24 cellular contexts compared by ENCODE assay signal in genomic region chr1:223199094-223199647, GRCh38. TPM values are rescaled to one million over a fixed set of nuclear protein-coding genes. Genes with fewer than 3 reads are reported as not detected.
DNase-seq lines count a peak whose midpoint lies in the region; ATAC-seq, FAIRE-seq and TF ChIP-seq lines count a peak whose summit lies in the region.
"Had no signal": no experiment of that assay in that cellular context is flagged by ENCODE, and none has a peak within 500 bp of the region (broad histone marks: within the 10 kb centered on the region; RNA-seq: fewer than 3 reads in every experiment).

No MANE protein-coding gene starts in this region.

- peaks cover 5% of the 10 kb centered on the region for H3K4me1 ChIP-seq in keratinocyte (ENCODE audit: control insufficient read depth, extremely low read depth, insufficient read depth, low read length)
- no peaks in the 10 kb centered on the region for H3K4me1 ChIP-seq in right cardiac atrium (ENCODE audit: control insufficient read depth, insufficient read depth, low read length)
- no peaks in the 10 kb centered on the region for H3K4me1 ChIP-seq in CD8-positive, alpha-beta memory T cell (ENCODE audit: insufficient read depth, low read length)

- no peaks in the 10 kb centered on the region for H4K20me1 ChIP-seq in keratinocyte (ENCODE audit: control insufficient read depth, extremely low read depth, insufficient read depth, low read length)

- no peaks in the 10 kb centered on the region for H3K9me1 ChIP-seq in keratinocyte (ENCODE audit: control insufficient read depth, extremely low read depth, insufficient read depth, low read length)

- peaks cover 60% of the 10 kb centered on the region for H3K4me1 Mint-ChIP-seq in stimulated activated naive CD8-positive, alpha-beta T cell treated with anti-CD3 and anti-CD28 coated beads, Interleukin-15, amount 100 ng/mL, for 72 hours
- H3K4me1 Mint-ChIP-seq in CD8-positive, alpha-beta memory T cell = no peaks in the 10 kb centered on the region

- POLR2A ChIA-PET in CD8-positive, alpha-beta memory T cell (lab: Charles Lee) = no interaction called here

- peak overlapping the region; percentile 83 to 87 for H3K27ac Mint-ChIP-seq in stimulated activated naive CD8-positive, alpha-beta T cell treated with anti-CD3 and anti-CD28 coated beads, Interleukin-15, amount 100 ng/mL, for 72 hours
- no peak overlapping the region for H3K27ac Mint-ChIP-seq in CD8-positive, alpha-beta memory T cell
- H3K27ac Mint-ChIP-seq: activated CD8-positive, alpha-beta T cell treated with anti-CD3 and anti-CD28 coated beads for 36 hours; activated T-cell treated with anti-CD3 and anti-CD28 coated beads, Interleukin-2, amount 50 U/mL, for 24 hours had no signal

- TF ChIP-seq CTCF in keratinocyte (optimal IDR thresholded peaks at IDR 0.05 in 1 of 3, IDR thresholded peaks at IDR 0.05 in 1 of 3, conservative IDR thresholded peaks at IDR 0.05 in 1 of 3; ENCODE audit: extremely low read depth in 1 of 3, insufficient read depth in 2 of 3, low read length in 3 of 3) = no peak

- no peaks in the 10 kb centered on the region for H3K9me3 Mint-ChIP-seq in stimulated activated naive CD8-positive, alpha-beta T cell treated with anti-CD3 and anti-CD28 coated beads, Interleukin-15, amount 100 ng/mL, for 72 hours
- H3K9me3 Mint-ChIP-seq in CD8-positive, alpha-beta memory T cell = no peaks in the 10 kb centered on the region
- H3K9me3 Mint-ChIP-seq: activated CD8-positive, alpha-beta T cell treated with anti-CD3 and anti-CD28 coated beads for 36 hours; activated T-cell treated with anti-CD3 and anti-CD28 coated beads, Interleukin-2, amount 50 U/mL, for 24 hours had no signal

- H3K27me3 Mint-ChIP-seq in stimulated activated naive CD8-positive, alpha-beta T cell treated with anti-CD3 and anti-CD28 coated beads, Interleukin-15, amount 100 ng/mL, for 72 hours = no peaks in the 10 kb centered on the region
- H3K27me3 Mint-ChIP-seq in CD8-positive, alpha-beta memory T cell = peaks cover 11 to 14% of the 10 kb centered on the region in 2 donors
- H3K27me3 Mint-ChIP-seq: activated CD8-positive, alpha-beta T cell treated with anti-CD3 and anti-CD28 coated beads for 36 hours had no signal

- no peak overlapping the region for H3K4me3 Mint-ChIP-seq in stimulated activated naive CD8-positive, alpha-beta T cell treated with anti-CD3 and anti-CD28 coated beads, Interleukin-15, amount 100 ng/mL, for 72 hours
- H3K4me3 Mint-ChIP-seq in CD8-positive, alpha-beta memory T cell = no peak overlapping the region
- H3K4me3 Mint-ChIP-seq: activated CD8-positive, alpha-beta T cell treated with anti-CD3 and anti-CD28 coated beads for 36 hours; activated T-cell treated with anti-CD3 and anti-CD28 coated beads, Interleukin-2, amount 50 U/mL, for 24 hours had no signal

- intact Hi-C loops in right cardiac atrium (cut with DNase I) = no loop called here

- H3K27me3 ChIP-seq in keratinocyte (ENCODE audit: control insufficient read depth, extremely low read depth, insufficient read depth, low read length) = peaks cover 9% of the 10 kb centered on the region
- no peaks in the 10 kb centered on the region for H3K27me3 ChIP-seq in right cardiac atrium (ENCODE audit: control insufficient read depth, insufficient read depth)
- no peaks in the 10 kb centered on the region for H3K27me3 ChIP-seq in CD8-positive, alpha-beta memory T cell (ENCODE audit: insufficient read depth, low read length, poor library complexity, severe bottlenecking)
- H3K27me3 ChIP-seq: right atrium auricular region had no signal

- no peaks in the 10 kb centered on the region for H3K36me3 Mint-ChIP-seq in CD8-positive, alpha-beta memory T cell

- H2AFZ ChIP-seq in keratinocyte (ENCODE audit: control insufficient read depth, low read length) = no peak overlapping the region
- H2AFZ ChIP-seq: PC-9 had no signal

- H3K9ac ChIP-seq in keratinocyte (ENCODE audit: control insufficient read depth, extremely low read depth, insufficient read depth, low read length) = no peak overlapping the region

- WGBS in right cardiac atrium = 51% methylated on average over 2 of the region's 2 CpGs

- no peak overlapping the region for H3K4me3 ChIP-seq in keratinocyte (ENCODE audit: control insufficient read depth in 2 of 3, extremely low read depth in 1 of 3, insufficient read depth in 2 of 3, low read depth in 1 of 3, low read length in 3 of 3)
- H3K4me3 ChIP-seq in right cardiac atrium (ENCODE audit: low read length) = no peak overlapping the region
- no peak overlapping the region for H3K4me3 ChIP-seq in CD8-positive, alpha-beta memory T cell (ENCODE audit: low read length)
- H3K4me3 ChIP-seq: PC-9, right atrium auricular region, SK-N-MC had no signal

- H3K36me3 ChIP-seq in keratinocyte (ENCODE audit: control insufficient read depth in 2 of 2, extremely low read depth in 1 of 2, insufficient read depth in 2 of 2, low read length in 2 of 2) = no peaks in the 10 kb centered on the region
- no peaks in the 10 kb centered on the region for H3K36me3 ChIP-seq in CD8-positive, alpha-beta memory T cell (ENCODE audit: insufficient read depth, low read length)
- H3K36me3 ChIP-seq: right atrium auricular region had no signal

- no peaks in the 10 kb centered on the region for H3K79me2 ChIP-seq in keratinocyte (ENCODE audit: control insufficient read depth, insufficient read depth, low read length)

- no peak overlapping the region for H3K4me2 ChIP-seq in keratinocyte (ENCODE audit: control insufficient read depth, extremely low read depth, insufficient read depth, low read depth, low read length)
- H3K4me2 ChIP-seq: PC-9 had no signal

- dilution Hi-C loops in keratinocyte (cut with MboI; ENCODE audit: extremely low pct_ligation_motif_present, low sequenced_read_pairs) = no loop called here

- FAIRE-seq in keratinocyte (lab: Jason Lieb, UNC) = peak; percentile 76
- FAIRE-seq: GM12891 had no signal

- no peak for ATAC-seq in stimulated activated naive CD8-positive, alpha-beta T cell treated with anti-CD3 and anti-CD28 coated beads, Interleukin-15, amount 100 ng/mL, for 72 hours
- ATAC-seq in stimulated activated naive CD8-positive, alpha-beta T cell treated with anti-CD3 and anti-CD28 coated beads, Interleukin-15, Interleukin-2, amounts not matched to agents 100 U/mL and 50 U/mL, for 24 hours = no peak
- ATAC-seq in right cardiac atrium = no peak
- ATAC-seq: activated CD4-positive, CD25-positive, alpha-beta regulatory T cell treated with anti-CD3 and anti-CD28 coated beads, Interleukin-2, amount 50 U/mL, for 24 hours; activated CD8-positive, alpha-beta T cell treated with anti-CD3 and anti-CD28 coated beads for 36 hours; esophagus mucosa had no signal

- CTCF ChIA-PET in CD8-positive, alpha-beta memory T cell (lab: Charles Lee) = no interaction called here

- H3K27ac ChIP-seq in keratinocyte (ENCODE audit: control insufficient read depth, insufficient read depth, low read length) (no peak overlapping the region), right cardiac atrium (ENCODE audit: low read length) (no peak overlapping the region)
- H3K27ac ChIP-seq in CD8-positive, alpha-beta memory T cell (ENCODE audit: low read depth, low read length) = no peak overlapping the region
- H3K27ac ChIP-seq: C4-2B, PC-9, right atrium auricular region, SK-N-MC had no signal

- H3K9me3 ChIP-seq in keratinocyte (ENCODE audit: control insufficient read depth, low read depth, low read length) = no peaks in the 10 kb centered on the region
- H3K9me3 ChIP-seq in right cardiac atrium (ENCODE audit: control insufficient read depth, low read length) = no peaks in the 10 kb centered on the region
- H3K9me3 ChIP-seq in CD8-positive, alpha-beta memory T cell (ENCODE audit: low read length) = no peaks in the 10 kb centered on the region
- H3K9me3 ChIP-seq: right atrium auricular region had no signal

- no peak for DNase-seq in stimulated activated naive CD8-positive, alpha-beta T cell treated with anti-CD3 and anti-CD28 coated beads, Interleukin-15, amount 100 ng/mL, for 72 hours
- no peak for DNase-seq in stimulated activated naive CD8-positive, alpha-beta T cell treated with anti-CD3 and anti-CD28 coated beads, Interleukin-15, Interleukin-2, amounts not matched to agents 100 U/mL and 50 U/mL, for 24 hours
- peak; percentile 19 for DNase-seq in SKM-1 (lab: John Stamatoyannopoulos, UW; ENCODE audit: unreplicated experiment)
- no peak for DNase-seq in keratinocyte (ENCODE audit: low read depth, low spot score)
- DNase-seq in right cardiac atrium = no peak
- DNase-seq in NCI-H1694 (lab: John Stamatoyannopoulos, UW) = no peak
- no peak for DNase-seq in AG20443 (ENCODE audit: low spot score)
- DNase-seq in CD8-positive, alpha-beta memory T cell = no peak
- DNase-seq: activated CD8-positive, alpha-beta T cell treated with anti-CD3 and anti-CD28 coated beads for 36 hours; activated naive CD4-positive, alpha-beta T cell; activated T-cell treated with anti-CD3 and anti-CD28 coated beads, Interleukin-2, amount 50 U/mL, for 24 hours; anterior cingulate cortex; cerebellar nuclear complex; kidney glomerular epithelial cell; mesenchymal stem cell; NCI-H1436; NCI-H748 treated with DMSO at 0.1 percent for 48 hours; PC-9 had no signal

RNA-seq across cellular contexts. Expression of gene TLR5, which starts 56.1 kb away (rescaled TPM):
- polyA plus RNA-seq in keratinocyte (0.69 to 3.2 TPM (median 1.3 TPM) in 3 replicates), right cardiac atrium (1.9 TPM)
- polyA plus RNA-seq in keratinocyte (2011; ENCODE audit: low read depth) = 0.85 TPM
- polyA plus RNA-seq in keratinocyte (2011; cell fraction: cytosol; rRNA removed) = 0.65 and 1.1 TPM in 2 replicates
- polyA plus RNA-seq in keratinocyte (2011; cell fraction: nucleus; rRNA removed) = 2.8 and 3.9 TPM in 2 replicates
- polyA plus RNA-seq in keratinocyte (2012; ENCODE audit: low replicate concordance) = 0.40 and 1.8 TPM in 2 replicates
- 0.30 to 4.1 TPM (median 3.7 TPM) in 3 replicates for polyA minus RNA-seq in keratinocyte
- polyA minus RNA-seq in keratinocyte (2011; cell fraction: cytosol; rRNA and poly(A)+ RNA removed) = 0.38 TPM
- polyA minus RNA-seq in keratinocyte (2011; cell fraction: nucleus; rRNA and poly(A)+ RNA removed) = 3.0 and 3.7 TPM in 2 replicates
- total RNA-seq in right cardiac atrium = 1 to 10 TPM; 2.0 to 6.8 (median 5.8) TPM
- under 1 TPM; 0.22 to 0.46 TPM for total RNA-seq in CD8-positive, alpha-beta memory T cell
- 0.71 TPM for polyA plus RNA-seq in CD8-positive, alpha-beta memory T cell

Comparison
In these comparisons a context has a peak if more than half of its experiments do, and no peak if none do; other contexts are left out.
1. H3K27ac Mint-ChIP-seq: peak in stimulated activated naive CD8-positive, alpha-beta T cell treated with anti-CD3 and anti-CD28 coated beads, Interleukin-15, amount 100 ng/mL, for 72 hours (2 of 2); none in CD8-positive, alpha-beta memory T cell (0 of 8).